19 cellular contexts compared by ENCODE assay signal in the genomic region with DNA sequence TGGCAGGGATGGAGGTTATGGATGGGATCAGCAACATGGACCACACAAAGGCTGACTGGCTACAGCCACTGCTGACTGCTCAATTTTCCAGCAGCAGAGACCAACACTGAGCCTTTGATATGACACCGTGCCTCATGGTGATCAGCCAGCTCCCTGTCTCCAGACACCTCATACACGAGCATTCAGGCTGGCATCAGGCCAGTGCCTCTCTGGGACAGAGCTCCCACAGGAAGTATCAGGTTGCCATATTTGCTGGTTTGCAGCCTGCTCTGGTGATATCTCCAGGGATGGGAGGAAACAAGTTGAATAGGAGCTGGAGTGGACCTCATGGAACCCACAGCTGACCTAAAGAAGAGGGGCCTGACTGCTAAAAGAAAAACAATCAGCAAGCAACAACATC.
A peak's percentile ranks its signal among the peaks of the same experiment; 100 is the strongest.
DNase-seq lines count a peak whose midpoint lies in the region; ATAC-seq and TF ChIP-seq lines count a peak whose summit lies in the region.
"Had no signal": no experiment of that assay in that cellular context is flagged by ENCODE, and none has a peak within 500 bp of the region (broad histone marks: within the 10 kb centered on the region; RNA-seq: fewer than 3 reads in every experiment).

No MANE protein-coding gene starts in this region.

- H3K4me3 ChIP-seq in epithelial cell of esophagus (ENCODE audit: low read length) (no peak overlapping the region), WERI-Rb-1 (ENCODE audit: low read depth, low read length) (no peak overlapping the region)
- H3K4me3 ChIP-seq: BLaER1 treated with 17β-estradiol and CSF1 and Interleukin-3, amounts not matched to agents 10 nM and 100 nM; GM23248; Peyer's patch had no signal

- no peaks in the 10 kb centered on the region for H3K9me3 ChIP-seq in WERI-Rb-1 (ENCODE audit: severe bottlenecking)
- H3K9me3 ChIP-seq: Peyer's patch had no signal

- H3K27ac ChIP-seq in WERI-Rb-1: no peak overlapping the region
- H3K27ac ChIP-seq: BLaER1 treated with 17β-estradiol and CSF1 and Interleukin-3, amounts not matched to agents 10 nM and 100 nM; GM23248; KMS-11; Peyer's patch had no signal

- TF ChIP-seq CTCF in epithelial cell of esophagus (IDR thresholded peaks at IDR 0.05; ENCODE audit: insufficient read depth, low read depth, low read length, missing control alignments): no peak
- TF ChIP-seq CTCF in WERI-Rb-1 (IDR thresholded peaks at IDR 0.05; ENCODE audit: low read depth, low read length): no peak

- no peak for ATAC-seq in esophagus mucosa
- ATAC-seq: HepG2 had no signal

- no peaks in the 10 kb centered on the region for H3K36me3 ChIP-seq in WERI-Rb-1
- H3K36me3 ChIP-seq: BLaER1 treated with 17β-estradiol and CSF1 and Interleukin-3, amounts not matched to agents 10 nM and 100 nM; Peyer's patch had no signal

- DNase-seq in NCI-H2029 (lab: John Stamatoyannopoulos, UW): peak; percentile 44
- no peak for DNase-seq in NCI-H2029 treated with DMSO at 0.1 percent for 48 hours (lab: John Stamatoyannopoulos, UW)
- peak; percentile 97 for DNase-seq in DMS53 (lab: John Stamatoyannopoulos, UW)
- DNase-seq in NCI-H510A treated with DMSO at 0.1 percent for 48 hours (lab: John Stamatoyannopoulos, UW): peak; percentile 82
- peak; percentile 20 for DNase-seq in epithelial cell of esophagus (ENCODE audit: low read depth)
- no peak for DNase-seq in WERI-Rb-1
- no peak for DNase-seq in midbrain (lab: John Stamatoyannopoulos, UW)
- DNase-seq: 8988T, DMS79, GM23248, MM.1S, NCI-H1105, NCI-H187 treated with DMSO at 0.1 percent for 48 hours, NCI-H774, Peyer's patch had no signal

- H3K27me3 ChIP-seq in WERI-Rb-1 (ENCODE audit: insufficient read depth, low read depth, severe bottlenecking): no peaks in the 10 kb centered on the region
- H3K27me3 ChIP-seq: BLaER1 treated with 17β-estradiol and CSF1 and Interleukin-3, amounts not matched to agents 10 nM and 100 nM; Peyer's patch had no signal

Comparison
In these comparisons a context has a peak if more than half of its experiments do, and no peak if none do; other contexts are left out.
1. DNase-seq: peak in NCI-H2029 (single experiment), DMS53 (single experiment), NCI-H510A treated with DMSO at 0.1 percent for 48 hours (single experiment) and epithelial cell of esophagus (single experiment); none in NCI-H2029 treated with DMSO at 0.1 percent for 48 hours (single experiment), WERI-Rb-1 (single experiment) and midbrain (single experiment).